16 cellular contexts compared by ENCODE assay signal in genomic region chr9:87676976-87677775, GRCh38. TPM values are rescaled to one million over a fixed set of nuclear protein-coding genes. Genes with fewer than 3 reads are reported as not detected.
A peak's percentile ranks its signal among the peaks of the same experiment; 100 is the strongest.
DNase-seq lines count a peak whose midpoint lies in the region; ATAC-seq, FAIRE-seq and TF ChIP-seq lines count a peak whose summit lies in the region.
"Had no signal": no experiment of that assay in that cellular context is flagged by ENCODE, and none has a peak within 500 bp of the region (broad histone marks: within the 10 kb centered on the region; RNA-seq: fewer than 3 reads in every experiment).

No MANE protein-coding gene starts in this region.

- peak overlapping the region in 1 of 3 experiments; percentile 50; a peak in 2 of 7 replicates for H3K27ac Mint-ChIP-seq in H9
- H3K27ac Mint-ChIP-seq in naive thymus-derived CD4-positive, alpha-beta T cell = no peak overlapping the region
- H3K27ac Mint-ChIP-seq: activated naive CD8-positive, alpha-beta T cell treated with anti-CD3 and anti-CD28 coated beads for 36 hours had no signal

- POLR2A ChIA-PET in naive thymus-derived CD4-positive, alpha-beta T cell (lab: Charles Lee) = no interaction called here

- H2BK12ac ChIP-seq in H9 (ENCODE audit: insufficient read length, low read depth, low read length) = no peak overlapping the region

- H3K79me2 ChIP-seq in H9 (ENCODE audit: insufficient read depth, low read length) = no peaks in the 10 kb centered on the region

- peak; percentile 23 for DNase-seq in H9
- no peak for DNase-seq in bronchial epithelial cell (ENCODE audit: low read depth)
- peak; percentile 50 to 77 (median 72) for DNase-seq in right cardiac atrium
- DNase-seq in small intestine = peak; percentile 20
- DNase-seq in activated gamma-delta T cell (lab: John Stamatoyannopoulos, UW) = no peak
- DNase-seq in naive thymus-derived CD4-positive, alpha-beta T cell = no peak
- DNase-seq in MV-4-11 (lab: John Stamatoyannopoulos, UW) = no peak
- no peak for DNase-seq in CD1c-positive myeloid dendritic cell (ENCODE audit: extremely low spot score)
- DNase-seq: activated naive CD8-positive, alpha-beta T cell treated with anti-CD3 and anti-CD28 coated beads for 36 hours; GOT3; NCI-H2107; SHP77 treated with DMSO at 0.1 percent for 48 hours; stimulated activated CD4-positive, alpha-beta T cell treated with anti-CD3 and anti-CD28 coated beads, Interleukin-2, amount 100 ng/mL, for 48 hours had no signal

- no peaks in the 10 kb centered on the region for H3K9me3 ChIP-seq in H9 (ENCODE audit: control insufficient read depth, low read depth, low read length)
- H3K9me3 ChIP-seq in right cardiac atrium (ENCODE audit: control insufficient read depth, low read length) = no peaks in the 10 kb centered on the region
- H3K9me3 ChIP-seq in small intestine (ENCODE audit: control insufficient read depth, low read depth) = no peaks in the 10 kb centered on the region
- H3K9me3 ChIP-seq in naive thymus-derived CD4-positive, alpha-beta T cell (ENCODE audit: control insufficient read depth in 2 of 3, low read length in 3 of 3) = no peaks in the 10 kb centered on the region
- H3K9me3 ChIP-seq: BLaER1 treated with 17β-estradiol and CSF1 and Interleukin-3, amounts not matched to agents 10 nM and 100 nM; prostate gland had no signal

- no peak overlapping the region for H2BK5ac ChIP-seq in H9 (ENCODE audit: insufficient read length, low read length)

- peaks cover 0 to 3% of the 10 kb centered on the region in 2 experiments; a peak in 1 of 4 replicates for H3K4me1 Mint-ChIP-seq in H9
- H3K4me1 Mint-ChIP-seq in naive thymus-derived CD4-positive, alpha-beta T cell = peaks cover 5 to 12% (median 7%) of the 10 kb centered on the region in 7 donors

- H3K56ac ChIP-seq in H9 (ENCODE audit: insufficient read length, low read depth, low read length) = no peak overlapping the region

- H3K27me3 ChIP-seq in H9 (ENCODE audit: insufficient read depth, low read length) (no peaks in the 10 kb centered on the region), bronchial epithelial cell (ENCODE audit: control insufficient read depth, insufficient read depth, low read length) (no peaks in the 10 kb centered on the region), right cardiac atrium (ENCODE audit: control insufficient read depth, insufficient read depth) (no peaks in the 10 kb centered on the region), small intestine (ENCODE audit: control insufficient read depth in 2 of 2, insufficient read depth in 2 of 2, low read length in 2 of 2) (no peaks in the 10 kb centered on the region)
- no peaks in the 10 kb centered on the region for H3K27me3 ChIP-seq in naive thymus-derived CD4-positive, alpha-beta T cell (ENCODE audit: control insufficient read depth in 2 of 2, insufficient read depth in 2 of 2, low read length in 2 of 2)
- H3K27me3 ChIP-seq: BLaER1 treated with 17β-estradiol and CSF1 and Interleukin-3, amounts not matched to agents 10 nM and 100 nM had no signal

- H3T11ph ChIP-seq in H9 (ENCODE audit: low read length) = no peak overlapping the region

- no peak for TF ChIP-seq CTCF in H9 (conservative IDR thresholded peaks at IDR 0.05)
- TF ChIP-seq CTCF in bronchial epithelial cell (IDR thresholded peaks at IDR 0.05; ENCODE audit: insufficient read depth, low read length, severe bottlenecking) = no peak

- H3K9me3 Mint-ChIP-seq in H9 = no peaks in the 10 kb centered on the region
- no peaks in the 10 kb centered on the region for H3K9me3 Mint-ChIP-seq in naive thymus-derived CD4-positive, alpha-beta T cell
- H3K9me3 Mint-ChIP-seq: activated naive CD8-positive, alpha-beta T cell treated with anti-CD3 and anti-CD28 coated beads for 36 hours had no signal

- H3K27ac ChIP-seq in H9 (ENCODE audit: insufficient read length, low read depth, low read length) (no peak overlapping the region), right cardiac atrium (ENCODE audit: low read length) (no peak overlapping the region), small intestine (ENCODE audit: low read depth in 1 of 2, low read length in 1 of 2) (no peak overlapping the region)
- no peak overlapping the region for H3K27ac ChIP-seq in naive thymus-derived CD4-positive, alpha-beta T cell (ENCODE audit: low read depth, low read length)
- H3K27ac ChIP-seq: BLaER1 treated with 17β-estradiol and CSF1 and Interleukin-3, amounts not matched to agents 10 nM and 100 nM; prostate gland had no signal

- CTCF ChIA-PET in naive thymus-derived CD4-positive, alpha-beta T cell (lab: Charles Lee) = interaction anchor here (0.6 to 2.1 kb wide), 5 partner anchors 8 to 216 kb away, joined by 3 to 11 read pairs (median 3); no protein-coding TSS in a partner anchor

- H3K36me3 Mint-ChIP-seq in H9 (ENCODE audit: insufficient read depth in 1 of 3, low read depth in 3 of 3) = peaks cover 19 to 37% (median 33%) of the 10 kb centered on the region in 3 experiments; a peak in 6 of 7 replicates
- no peaks in the 10 kb centered on the region for H3K36me3 Mint-ChIP-seq in naive thymus-derived CD4-positive, alpha-beta T cell
- H3K36me3 Mint-ChIP-seq: activated naive CD8-positive, alpha-beta T cell treated with anti-CD3 and anti-CD28 coated beads for 36 hours had no signal

- H3K14ac ChIP-seq in H9 (ENCODE audit: insufficient read depth, low read length) = no peak overlapping the region

- H2BK15ac ChIP-seq in H9 (ENCODE audit: low read depth, low read length) = no peak overlapping the region

- no peak overlapping the region for H3K4me2 ChIP-seq in H9 (ENCODE audit: insufficient read depth, insufficient read length, low read length)

- H3K23ac ChIP-seq in H9 (ENCODE audit: insufficient read length, low read depth, low read length) = no peak overlapping the region

- no peak overlapping the region for H3K4me3 ChIP-seq in bronchial epithelial cell (ENCODE audit: low read depth, low read length)
- no peak overlapping the region for H3K4me3 ChIP-seq in right cardiac atrium (ENCODE audit: low read length)
- H3K4me3 ChIP-seq in small intestine (ENCODE audit: low read depth in 1 of 2, low read length in 2 of 2) = no peak overlapping the region
- no peak overlapping the region for H3K4me3 ChIP-seq in naive thymus-derived CD4-positive, alpha-beta T cell (ENCODE audit: low read length)
- H3K4me3 ChIP-seq: BLaER1 treated with 17β-estradiol and CSF1 and Interleukin-3, amounts not matched to agents 10 nM and 100 nM; prostate gland had no signal

- no peaks in the 10 kb centered on the region for H3K4me1 ChIP-seq in H9 (ENCODE audit: insufficient read depth, low read length)
- H3K4me1 ChIP-seq in right cardiac atrium (ENCODE audit: control insufficient read depth, insufficient read depth, low read length) = no peaks in the 10 kb centered on the region
- H3K4me1 ChIP-seq in small intestine (ENCODE audit: control insufficient read depth in 2 of 2, insufficient read depth in 1 of 2, low read depth in 1 of 2, low read length in 1 of 2) = no peaks in the 10 kb centered on the region
- no peaks in the 10 kb centered on the region for H3K4me1 ChIP-seq in naive thymus-derived CD4-positive, alpha-beta T cell (ENCODE audit: control insufficient read depth in 2 of 2, insufficient read depth in 2 of 2, low read length in 2 of 2)
- H3K4me1 ChIP-seq: prostate gland had no signal

- no peaks in the 10 kb centered on the region for H3K23me2 ChIP-seq in H9 (ENCODE audit: insufficient read length, low read depth, low read length, poor library complexity, severe bottlenecking)

- FAIRE-seq in bronchial epithelial cell (lab: Jason Lieb, UNC) (peak; percentile 47), small intestine (lab: Jason Lieb, UNC) (no peak)
- FAIRE-seq: colon had no signal

- no peak overlapping the region for H2BK120ac ChIP-seq in H9 (ENCODE audit: low read depth, low read length, poor library complexity, severe bottlenecking)

- peak; percentile 34 to 62 for ATAC-seq in right cardiac atrium
- ATAC-seq in naive thymus-derived CD4-positive, alpha-beta T cell = no peak

- no CpG with 5 or more reads among the region's 14 CpGs for WGBS in H9 (ENCODE audit: extremely low coverage, insufficient read length, low lambda C conversion rate)
- 70% methylated on average over 14 of the region's 14 CpGs for WGBS in right cardiac atrium
- 74 to 80% (median 79%) methylated on average over 14 of the region's 14 CpGs for WGBS in small intestine, 3 donors

- H4K5ac ChIP-seq in H9 (ENCODE audit: insufficient read length, low read depth, low read length) = no peak overlapping the region

- no peak overlapping the region for H2AFZ ChIP-seq in H9 (ENCODE audit: low read length)

- no peak overlapping the region for H2AK5ac ChIP-seq in H9 (ENCODE audit: insufficient read length, low read length)

- H3K9ac ChIP-seq in H9 (ENCODE audit: extremely low read depth, insufficient read length, low read length) = no peak overlapping the region
- H3K9ac ChIP-seq: BLaER1 treated with 17β-estradiol and CSF1 and Interleukin-3, amounts not matched to agents 10 nM and 100 nM had no signal

- H4K91ac ChIP-seq in H9 (ENCODE audit: insufficient read length, low read depth, low read length) = no peak overlapping the region

- H4K8ac ChIP-seq in H9 (replicated peaks; ENCODE audit: insufficient read length, low read depth, low read length) = no peak overlapping the region

- H4K20me1 ChIP-seq in H9 (ENCODE audit: control insufficient read depth, insufficient read depth, insufficient read length) = no peaks in the 10 kb centered on the region
- H4K20me1 ChIP-seq: BLaER1 treated with 17β-estradiol and CSF1 and Interleukin-3, amounts not matched to agents 10 nM and 100 nM had no signal

- no peaks in the 10 kb centered on the region for H3K79me1 ChIP-seq in H9 (ENCODE audit: insufficient read depth, low read depth, low read length, poor library complexity, severe bottlenecking)

- no peak overlapping the region for H3K18ac ChIP-seq in H9 (ENCODE audit: insufficient read length, low read depth, low read length)

- H3K36me3 ChIP-seq in bronchial epithelial cell (ENCODE audit: control insufficient read depth, insufficient read depth, low read length) (no peaks in the 10 kb centered on the region), small intestine (ENCODE audit: control insufficient read depth in 2 of 2, insufficient read depth in 2 of 2, low read length in 2 of 2) (peaks cover 0 to 5% of the 10 kb centered on the region in 2 donors)
- H3K36me3 ChIP-seq in naive thymus-derived CD4-positive, alpha-beta T cell (ENCODE audit: control insufficient read depth in 2 of 3, insufficient read depth in 3 of 3, low read length in 3 of 3) = no peaks in the 10 kb centered on the region
- H3K36me3 ChIP-seq: prostate gland had no signal

- H3K4ac ChIP-seq in H9 (ENCODE audit: low read depth, low read length) = no peak overlapping the region

- intact Hi-C loops in right cardiac atrium (cut with DNase I) = loop anchor here in 1 of 4 donors (5.0 kb wide), 1 partner anchor 135 kb away; no protein-coding TSS in a partner anchor
- intact Hi-C loops in naive thymus-derived CD4-positive, alpha-beta T cell (cut with micrococcal nuclease) = loop anchor here in 1 of 2 donors (5.0 kb wide), 1 partner anchor 900 kb away; no protein-coding TSS in a partner anchor

- no peak overlapping the region for H2BK20ac ChIP-seq in H9 (ENCODE audit: low read depth, low read length, poor library complexity, severe bottlenecking)

- H3K27me3 Mint-ChIP-seq in H9 (ENCODE audit: low read depth) = no peaks in the 10 kb centered on the region
- peaks cover 0 to 5% (median 0%) of the 10 kb centered on the region in 5 donors for H3K27me3 Mint-ChIP-seq in naive thymus-derived CD4-positive, alpha-beta T cell
- H3K27me3 Mint-ChIP-seq: activated naive CD8-positive, alpha-beta T cell treated with anti-CD3 and anti-CD28 coated beads for 36 hours had no signal

- H3K4me3 Mint-ChIP-seq in H9 = no peak overlapping the region
- no peak overlapping the region for H3K4me3 Mint-ChIP-seq in naive thymus-derived CD4-positive, alpha-beta T cell
- H3K4me3 Mint-ChIP-seq: activated naive CD8-positive, alpha-beta T cell treated with anti-CD3 and anti-CD28 coated beads for 36 hours had no signal

RNA-seq across cellular contexts. Expression of gene CTSL, which starts 48.7 kb away (rescaled TPM):
- total RNA-seq in H9 (2021) (28.9 and 33.4 TPM in 2 replicates), bronchial epithelial cell (107 and 161 TPM in 2 replicates), right cardiac atrium (100 to 1,000 TPM; 140 to 173 (median 143) TPM)
- polyA plus RNA-seq in right cardiac atrium (150 TPM), small intestine (10 to 100 TPM; 21.0 to 90.7 (median 23.5) TPM)
- 10 to 100 TPM in 3 of 5 experiments, 1 to 10 TPM in 2; 3.7 to 67.9 (median 14.9) TPM for total RNA-seq in naive thymus-derived CD4-positive, alpha-beta T cell
- 10 to 100 TPM in 1 of 2 donors, 1 to 10 TPM in 1; 8.7 to 58.8 TPM for polyA plus RNA-seq in naive thymus-derived CD4-positive, alpha-beta T cell

Comparison
In these comparisons a context has a peak if more than half of its experiments do, and no peak if none do; other contexts are left out.
1. DNase-seq: peak in H9 (single experiment), right cardiac atrium (3 of 3) and small intestine (single experiment); none in bronchial epithelial cell (single experiment), activated gamma-delta T cell (single experiment), naive thymus-derived CD4-positive, alpha-beta T cell (0 of 9), MV-4-11 (single experiment) and CD1c-positive myeloid dendritic cell (single experiment).